Comparison of ENCODE assay signal across 20 cellular contexts in the genomic region with DNA sequence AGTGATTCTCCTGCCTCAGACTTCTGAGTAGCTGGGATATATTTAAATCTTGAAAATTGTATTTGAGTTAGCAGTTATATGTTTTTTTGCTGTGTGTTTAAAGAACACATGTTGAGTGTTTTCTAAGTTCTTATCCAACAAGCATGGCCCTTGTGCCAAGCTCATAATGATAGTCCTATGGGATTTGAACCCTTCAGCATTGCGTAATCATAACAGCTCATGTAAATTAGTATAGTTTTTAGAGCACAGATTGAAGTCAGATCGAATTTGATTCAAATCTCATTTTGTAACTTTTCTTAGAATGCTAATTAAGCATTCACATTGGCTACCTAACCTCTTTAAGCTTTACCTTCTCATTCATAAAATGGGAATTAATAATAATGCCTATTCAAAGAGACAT. TPM values are rescaled to one million over a fixed set of nuclear protein-coding genes. Genes with fewer than 3 reads are reported as not detected.
A peak's percentile ranks its signal among the peaks of the same experiment; 100 is the strongest.
DNase-seq lines count a peak whose midpoint lies in the region; ATAC-seq and TF ChIP-seq lines count a peak whose summit lies in the region.
"Had no signal": no experiment of that assay in that cellular context is flagged by ENCODE, and none has a peak within 500 bp of the region (broad histone marks: within the 10 kb centered on the region; RNA-seq: fewer than 3 reads in every experiment).

No MANE protein-coding gene starts in this region.

- no peak overlapping the region for H4K8ac ChIP-seq in IMR-90 (ENCODE audit: low read depth in 2 of 2, low read length in 2 of 2)

- H4K91ac ChIP-seq in IMR-90 (ENCODE audit: insufficient read depth, low read depth, low read length), result no peak overlapping the region

- no peaks in the 10 kb centered on the region for H3K79me1 ChIP-seq in IMR-90 (ENCODE audit: low read depth in 1 of 2, low read length in 2 of 2)

- H3K9ac ChIP-seq in IMR-90 (ENCODE audit: low read depth, low read length), result no peak overlapping the region
- H3K9ac ChIP-seq: BLaER1 had no signal

- no peaks in the 10 kb centered on the region for H3K9me1 ChIP-seq in IMR-90 (ENCODE audit: insufficient read depth, low read length)

- H3K18ac ChIP-seq in IMR-90 (ENCODE audit: low read depth, low read length), result no peak overlapping the region

- H3K56ac ChIP-seq in IMR-90 (ENCODE audit: extremely low read depth, insufficient read depth, low read length), result no peak overlapping the region

- H3K14ac ChIP-seq in IMR-90 (replicated peaks; ENCODE audit: low read depth, low read length), result no peak overlapping the region

- POLR2A ChIA-PET in IMR-90 (lab: Charles Lee; ENCODE audit: unreplicated experiment), result no interaction called here

- no peak overlapping the region for H4K5ac ChIP-seq in IMR-90 (ENCODE audit: low read depth, low read length)

- DNase-seq in left ventricle myocardium inferior, result no peak
- no peak for DNase-seq in right cardiac atrium
- DNase-seq in IMR-90, result no peak
- no peak for DNase-seq in chondrocyte (ENCODE audit: low spot score)
- no peak for DNase-seq in osteocyte (ENCODE audit: extremely low spot score, unreplicated experiment)
- DNase-seq in pons (ENCODE audit: low spot score), result no peak
- no peak for DNase-seq in T-helper 17 cell
- DNase-seq: CD4-positive, alpha-beta memory T cell; DMS 273 treated with DMSO at 0.1 percent for 48 hours; DMS53; DND-41; EL; HFFc6; KBM-7 had no signal

- H2BK5ac ChIP-seq in IMR-90 (ENCODE audit: low read depth, low read length, poor library complexity, severe bottlenecking), result no peak overlapping the region

- H3K4me3 Mint-ChIP-seq in chondrocyte (ENCODE audit: unreplicated experiment) (peak overlapping the region; percentile 71), osteocyte (ENCODE audit: unreplicated experiment) (peak overlapping the region; percentile 65), T-helper 17 cell (no peak overlapping the region)
- H3K4me3 Mint-ChIP-seq: CD14-positive monocyte; CD4-positive, alpha-beta memory T cell; HFFc6 had no signal

- H3K27me3 Mint-ChIP-seq in chondrocyte (ENCODE audit: low read depth), result peaks cover 19% of the 10 kb centered on the region
- peaks cover 33% of the 10 kb centered on the region for H3K27me3 Mint-ChIP-seq in osteocyte (ENCODE audit: unreplicated experiment)
- H3K27me3 Mint-ChIP-seq in T-helper 17 cell, result peaks cover 20% of the 10 kb centered on the region

- no peaks in the 10 kb centered on the region for H4K20me1 ChIP-seq in IMR-90 (ENCODE audit: insufficient read depth, low read length)
- H4K20me1 ChIP-seq: BLaER1 had no signal

- H3K23ac ChIP-seq in IMR-90 (ENCODE audit: low read depth, low read length), result no peak overlapping the region

- H2AK5ac ChIP-seq in IMR-90 (ENCODE audit: low read depth, low read length), result no peak overlapping the region

- no peaks in the 10 kb centered on the region for H3K36me3 ChIP-seq in left ventricle myocardium inferior
- no peaks in the 10 kb centered on the region for H3K36me3 ChIP-seq in IMR-90 (ENCODE audit: control insufficient read depth, insufficient read depth, low read length)
- H3K36me3 ChIP-seq: BLaER1, HAP-1 had no signal

- H2AK9ac ChIP-seq in IMR-90 (replicated peaks; ENCODE audit: low read depth, low read length, poor library complexity), result no peak overlapping the region

- H2BK15ac ChIP-seq in IMR-90 (ENCODE audit: low read depth, low read length), result no peak overlapping the region

- no peak overlapping the region for H3K27ac Mint-ChIP-seq in chondrocyte (ENCODE audit: unreplicated experiment)
- no peak overlapping the region for H3K27ac Mint-ChIP-seq in osteocyte (ENCODE audit: unreplicated experiment)
- H3K27ac Mint-ChIP-seq in T-helper 17 cell, result no peak overlapping the region
- H3K27ac Mint-ChIP-seq: HFFc6 had no signal

- H2AFZ ChIP-seq in IMR-90 (replicated peaks; ENCODE audit: low read length, poor library complexity), result no peak overlapping the region

- H3K36me3 Mint-ChIP-seq in chondrocyte (ENCODE audit: low read depth) (no peaks in the 10 kb centered on the region), osteocyte (ENCODE audit: unreplicated experiment) (no peaks in the 10 kb centered on the region), T-helper 17 cell (ENCODE audit: low read depth) (peaks cover 2% of the 10 kb centered on the region)
- H3K36me3 Mint-ChIP-seq: CD14-positive monocyte; CD4-positive, alpha-beta memory T cell had no signal

- peak overlapping the region; percentile 42 for H3K4me3 ChIP-seq in left ventricle myocardium inferior
- H3K4me3 ChIP-seq in right cardiac atrium (ENCODE audit: low read length), result no peak overlapping the region
- H3K4me3 ChIP-seq in IMR-90 (ENCODE audit: insufficient read depth, low read depth, low read length), result no peak overlapping the region
- H3K4me3 ChIP-seq: BLaER1, GM12878, HAP-1 had no signal

- WGBS in right cardiac atrium, result 72% methylated on average over 2 of the region's 2 CpGs
- WGBS in IMR-90 (ENCODE audit: extremely low coverage in 2 of 2, insufficient read length in 1 of 2), 2 experiments, result no CpG with 5 or more reads among the region's 2 CpGs

- in situ Hi-C loops in IMR-90 (cut with MboI; ENCODE audit: low sequenced_read_pairs), result no loop called here

- H3K9me3 Mint-ChIP-seq in chondrocyte (ENCODE audit: low read depth), result no peaks in the 10 kb centered on the region
- H3K9me3 Mint-ChIP-seq in osteocyte (ENCODE audit: unreplicated experiment), result no peaks in the 10 kb centered on the region
- H3K9me3 Mint-ChIP-seq: HFFc6 had no signal

- intact Hi-C loops in left ventricle myocardium inferior (cut with micrococcal nuclease), result no loop called here
- intact Hi-C loops in right cardiac atrium (cut with DNase I), result no loop called here
- intact Hi-C loops in IMR-90 (cut with micrococcal nuclease), result no loop called here

- CTCF ChIA-PET in IMR-90 (lab: Yijun Ruan, JAX), result interaction anchor here (0.5 kb wide), 1 partner anchor 20 kb away, joined by 3 read pairs; no protein-coding TSS in a partner anchor

- no peak overlapping the region for H3K27ac ChIP-seq in left ventricle myocardium inferior (replicated peaks)
- no peak overlapping the region for H3K27ac ChIP-seq in right cardiac atrium (ENCODE audit: low read length)
- H3K27ac ChIP-seq in IMR-90 (ENCODE audit: insufficient read depth, low read length), result no peak overlapping the region
- H3K27ac ChIP-seq: 22Rv1, BLaER1 had no signal

- TF ChIP-seq CTCF in left ventricle myocardium inferior (IDR thresholded peaks at IDR 0.05; ENCODE audit: borderline replicate concordance) (no peak), IMR-90 (conservative IDR thresholded peaks at IDR 0.05; ENCODE audit: low read depth, low read length) (no peak), chondrocyte (IDR thresholded peaks at IDR 0.05) (no peak), osteocyte (IDR thresholded peaks at IDR 0.05) (no peak)

- H3K4me2 ChIP-seq in IMR-90 (ENCODE audit: low read depth, low read length), result no peak overlapping the region
- H3K4me2 ChIP-seq: BLaER1 had no signal

- no peaks in the 10 kb centered on the region for H3K4me1 Mint-ChIP-seq in chondrocyte (ENCODE audit: low read depth)
- H3K4me1 Mint-ChIP-seq in osteocyte (ENCODE audit: unreplicated experiment), result no peaks in the 10 kb centered on the region
- peaks cover 2% of the 10 kb centered on the region for H3K4me1 Mint-ChIP-seq in T-helper 17 cell
- H3K4me1 Mint-ChIP-seq: CD14-positive monocyte; CD4-positive, alpha-beta memory T cell had no signal

- TF ChIP-seq RAD21 in IMR-90 (IDR thresholded peaks at IDR 0.05; ENCODE audit: low read length), result no peak

- H3K9me3 ChIP-seq in left ventricle myocardium inferior (replicated peaks) (no peaks in the 10 kb centered on the region), right cardiac atrium (ENCODE audit: control insufficient read depth, low read length) (no peaks in the 10 kb centered on the region), IMR-90 (ENCODE audit: control insufficient read depth, insufficient read depth, low read length) (no peaks in the 10 kb centered on the region), T-helper 17 cell (ENCODE audit: control insufficient read depth, low read length, poor library complexity, severe bottlenecking) (no peaks in the 10 kb centered on the region)
- H3K9me3 ChIP-seq: BLaER1, HAP-1 had no signal

- no peak overlapping the region for H2BK20ac ChIP-seq in IMR-90 (ENCODE audit: low read depth, low read length)

- ATAC-seq in right cardiac atrium (no peak), IMR-90 (ENCODE audit: low read depth) (no peak), T-helper 17 cell (no peak), HG03442 (IDR thresholded peaks at IDR 0.05; ENCODE audit: unreplicated experiment) (no peak)
- ATAC-seq: GM12878 had no signal

- no peaks in the 10 kb centered on the region for H3K4me1 ChIP-seq in left ventricle myocardium inferior
- no peaks in the 10 kb centered on the region for H3K4me1 ChIP-seq in right cardiac atrium (ENCODE audit: control insufficient read depth, insufficient read depth, low read length)
- H3K4me1 ChIP-seq in IMR-90 (ENCODE audit: control insufficient read depth, insufficient read depth, low read length), result no peaks in the 10 kb centered on the region
- H3K4me1 ChIP-seq: BLaER1 had no signal

- dilution Hi-C loops in IMR-90 (cut with HindIII; ENCODE audit: low sequenced_read_pairs, unreplicated experiment), result no loop called here

- no peak overlapping the region for H2BK120ac ChIP-seq in IMR-90 (ENCODE audit: low read depth, low read length)

- no TSS peak for BruUV-seq in IMR-90 (replicated peaks; lab: Mats Ljungman, UMichigan)

- H3K27me3 ChIP-seq in left ventricle myocardium inferior (ENCODE audit: low read depth) (peaks cover 28% of the 10 kb centered on the region), right cardiac atrium (ENCODE audit: control insufficient read depth, insufficient read depth) (no peaks in the 10 kb centered on the region), IMR-90 (ENCODE audit: control insufficient read depth, insufficient read depth, low read length) (no peaks in the 10 kb centered on the region)
- H3K27me3 ChIP-seq: BLaER1 had no signal

- TF ChIP-seq POLR2A in IMR-90 (IDR thresholded peaks at IDR 0.05; ENCODE audit: low read depth, low read length), result no peak

- no peak overlapping the region for H3K4ac ChIP-seq in IMR-90 (ENCODE audit: low read depth, low read length)

RNA-seq across cellular contexts. Expression of a gene that starts 12.2 kb away (rescaled TPM):
- total RNA-seq in left ventricle myocardium inferior (12.2 TPM), right cardiac atrium (10 to 100 TPM in 3 of 4 donors, 1 to 10 TPM in 1; 8.6 to 17.6 (median 13.4) TPM), IMR-90 (2012; rRNA removed) (0.54 and 0.83 TPM in 2 replicates), chondrocyte (5.4 to 7.1 TPM (median 5.8 TPM) in 3 replicates), osteocyte (2.0 and 2.3 TPM in 2 replicates), T-helper 17 cell (1 to 10 TPM in 1 of 2 donors, not detected in 1; 1.4 TPM)
- polyA plus RNA-seq in right cardiac atrium (7.9 TPM), IMR-90 (2012; rRNA removed) (0.44 and 0.70 TPM in 2 replicates)
- 0.48 and 0.64 TPM in 2 replicates for polyA plus RNA-seq in IMR-90 (2012; cell fraction: cytosol; rRNA removed)
- polyA plus RNA-seq in IMR-90 (2012; cell fraction: nucleus; rRNA removed; ENCODE audit: low replicate concordance), result 0.27 and 0.37 TPM in 2 replicates
- total RNA-seq: HFFc6 had no signal
- polyA plus RNA-seq: CD14-positive monocyte; CD4-positive, alpha-beta memory T cell had no signal

RNA-seq across cellular contexts. Expression of a gene that starts 47.7 kb away (rescaled TPM):
- 4.9 TPM for total RNA-seq in left ventricle myocardium inferior
- total RNA-seq in right cardiac atrium, result 1 to 10 TPM; 4.9 to 8.2 (median 7.3) TPM
- 1.6 TPM for polyA plus RNA-seq in right cardiac atrium
- 0.28 and 0.36 TPM in 2 replicates for total RNA-seq in IMR-90 (2012; rRNA removed)
- 0.12 and 0.17 TPM in 2 replicates for polyA plus RNA-seq in IMR-90 (2012; rRNA removed)
- 0.03 TPM in 1 of 2 replicates, not detected in the other for polyA plus RNA-seq in IMR-90 (2012; cell fraction: cytosol; rRNA removed)
- 0.16 TPM in 1 of 2 replicates, not detected in the other for polyA plus RNA-seq in IMR-90 (2012; cell fraction: nucleus; rRNA removed; ENCODE audit: low replicate concordance)
- 3.2 to 7.9 TPM (median 3.4 TPM) in 3 replicates for total RNA-seq in chondrocyte
- total RNA-seq in osteocyte, result 7.5 and 8.2 TPM in 2 replicates
- total RNA-seq in T-helper 17 cell, result 1 to 10 TPM in 1 of 2 donors, under 1 TPM in 1; 0.55 to 1.5 TPM
